21 cellular contexts compared by ENCODE assay signal in genomic region chr12:94922561-94922960, GRCh38.
DNase-seq lines count a peak whose midpoint lies in the region; ATAC-seq and TF ChIP-seq lines count a peak whose summit lies in the region.
"Had no signal": no experiment of that assay in that cellular context is flagged by ENCODE, and none has a peak within 500 bp of the region (broad histone marks: within the 10 kb centered on the region; RNA-seq: fewer than 3 reads in every experiment).

No MANE protein-coding gene starts in this region.

- H3K4me3 ChIP-seq in testis = no peak overlapping the region
- H3K4me3 ChIP-seq: A549, BLaER1, SK-N-MC had no signal

- H3K4me1 Mint-ChIP-seq in effector memory CD8-positive, alpha-beta T cell (ENCODE audit: low read depth in 2 of 2) = no peaks in the 10 kb centered on the region

- intact Hi-C loops in left colon (cut with DNase I, micrococcal nuclease) = no loop called here
- intact Hi-C loops in testis (cut with DNase I; ENCODE audit: low total_unique reads) = no loop called here

- 53 to 72% methylated on average over 4 of the region's 4 CpGs for WGBS in testis, 2 donors

- H3K36me3 ChIP-seq in testis (ENCODE audit: low read depth, missing control alignments) = no peaks in the 10 kb centered on the region
- H3K36me3 ChIP-seq: BLaER1 had no signal

- no peak for TF ChIP-seq CTCF in testis (IDR thresholded peaks at IDR 0.05)

- no peak overlapping the region for H3K4me3 Mint-ChIP-seq in effector memory CD8-positive, alpha-beta T cell
- H3K4me3 Mint-ChIP-seq: CD8-positive, alpha-beta T cell had no signal

- no peaks in the 10 kb centered on the region for H3K9me3 ChIP-seq in testis
- H3K9me3 ChIP-seq: A549, BLaER1 had no signal

- H3K4me1 ChIP-seq in testis = no peaks in the 10 kb centered on the region
- H3K4me1 ChIP-seq: A549 had no signal

- H3K27me3 ChIP-seq in testis = no peaks in the 10 kb centered on the region
- H3K27me3 ChIP-seq: BLaER1 had no signal

- no peak overlapping the region for H3K27ac ChIP-seq in testis
- H3K27ac ChIP-seq: A549, BLaER1, HL-60, SK-N-MC had no signal

- H3K9me3 Mint-ChIP-seq in effector memory CD8-positive, alpha-beta T cell = no peaks in the 10 kb centered on the region
- H3K9me3 Mint-ChIP-seq: CD8-positive, alpha-beta T cell had no signal

- no peak for TF ChIP-seq POLR2A in testis (IDR thresholded peaks at IDR 0.05)

- H3K27ac Mint-ChIP-seq in effector memory CD8-positive, alpha-beta T cell = peak overlapping the region; percentile 25 to 46
- H3K27ac Mint-ChIP-seq: CD8-positive, alpha-beta T cell had no signal

- ATAC-seq in effector memory CD8-positive, alpha-beta T cell (replicated peaks) = no peak
- ATAC-seq in left colon (no peak), GM19023 (IDR thresholded peaks at IDR 0.05; ENCODE audit: unreplicated experiment) (no peak)
- ATAC-seq: A549; CD8-positive, alpha-beta T cell had no signal

- H3K27me3 Mint-ChIP-seq in effector memory CD8-positive, alpha-beta T cell = no peaks in the 10 kb centered on the region

- no peaks in the 10 kb centered on the region for H3K36me3 Mint-ChIP-seq in effector memory CD8-positive, alpha-beta T cell (ENCODE audit: insufficient read depth)
- H3K36me3 Mint-ChIP-seq: CD8-positive, alpha-beta T cell had no signal

- DNase-seq in ELF-1 (ENCODE audit: low read depth, low spot score) (peak; percentile 59), NCI-H345 (lab: John Stamatoyannopoulos, UW) (peak; percentile 29), iPS-NIHi7 (ENCODE audit: extremely low spot score) (peak; percentile 43), NCI-H1092 treated with DMSO at 0.1 percent for 48 hours (lab: John Stamatoyannopoulos, UW) (no peak), left colon (no peak), testis (no peak)
- no peak for DNase-seq in effector memory CD8-positive, alpha-beta T cell
- DNase-seq: CD8-positive, alpha-beta T cell; DMS79; IMR-90; NCI-H1417 treated with DMSO at 0.1 percent for 48 hours; NCI-H1930; NCI-H2171; NCI-H748 treated with DMSO at 0.1 percent for 48 hours; NK-92 treated with Interleukin-12 subunit alpha and Interleukin-12 subunit beta, amount 100 ng/mL, for 24 hours; SHP77 had no signal

Comparison
In these comparisons a context has a peak if more than half of its experiments do, and no peak if none do; other contexts are left out.
1. DNase-seq: peak in ELF-1 (single experiment), NCI-H345 (single experiment) and iPS-NIHi7 (single experiment); none in effector memory CD8-positive, alpha-beta T cell (0 of 3), NCI-H1092 treated with DMSO at 0.1 percent for 48 hours (single experiment), left colon (0 of 2) and testis (single experiment).